ENCODE assay signal across 11 cellular contexts in the genomic region with DNA sequence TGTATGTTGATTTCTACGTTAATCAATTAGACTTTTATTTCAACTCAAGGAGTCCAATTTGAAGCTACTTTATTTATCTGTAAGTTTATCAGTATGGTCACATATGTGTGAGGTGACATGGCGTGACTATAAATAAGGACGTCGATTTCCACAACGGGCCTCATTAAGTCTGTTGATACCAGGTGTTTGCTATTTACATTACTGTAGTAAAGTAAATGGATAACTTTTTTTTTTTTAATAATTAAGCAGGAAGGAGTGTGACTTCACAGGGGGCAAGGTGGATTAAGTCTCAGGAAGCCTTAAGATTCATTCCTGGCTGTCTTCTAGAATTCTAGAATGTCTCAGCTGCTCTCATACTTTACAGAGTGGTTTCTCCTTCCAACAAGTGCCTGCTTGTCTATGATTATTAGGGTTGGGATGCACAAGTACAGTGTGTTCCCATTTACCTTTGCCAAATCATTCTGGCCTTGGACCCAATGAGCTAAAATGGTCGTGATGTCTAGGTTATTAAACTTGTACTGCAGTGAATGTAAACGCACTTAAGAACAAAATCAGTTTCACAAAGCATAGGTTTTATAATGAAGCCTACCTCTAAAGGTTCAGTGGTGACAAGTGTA. TPM values are rescaled to one million over a fixed set of nuclear protein-coding genes. Genes with fewer than 3 reads are reported as not detected.
DNase-seq lines count a peak whose midpoint lies in the region; ATAC-seq and TF ChIP-seq lines count a peak whose summit lies in the region.
"Had no signal": no experiment of that assay in that cellular context is flagged by ENCODE, and none has a peak within 500 bp of the region (broad histone marks: within the 10 kb centered on the region; RNA-seq: fewer than 3 reads in every experiment).

No MANE protein-coding gene starts in this region.

- no peak overlapping the region for H3K4me3 Mint-ChIP-seq in endodermal cell
- H3K4me3 Mint-ChIP-seq: IgD-negative memory B cell; T-helper 1 cell treated with Interleukin-12 subunit alpha and Interleukin-12 subunit beta and Interleukin-4 antibody, amounts not matched to agents 30 μg/mL and 1 μg/mL, for 36 hours had no signal

- H3K9me3 Mint-ChIP-seq in endodermal cell, result no peaks in the 10 kb centered on the region
- H3K9me3 Mint-ChIP-seq: IgD-negative memory B cell; T-helper 1 cell treated with Interleukin-12 subunit alpha and Interleukin-12 subunit beta and Interleukin-4 antibody, amounts not matched to agents 30 μg/mL and 1 μg/mL, for 36 hours had no signal

- no peaks in the 10 kb centered on the region for H3K36me3 Mint-ChIP-seq in endodermal cell (ENCODE audit: low read depth)

- H3K27ac Mint-ChIP-seq in endodermal cell, result peak overlapping the region; percentile 62
- H3K27ac Mint-ChIP-seq: IgD-negative memory B cell; T-helper 1 cell treated with Interleukin-12 subunit alpha and Interleukin-12 subunit beta and Interleukin-4 antibody, amounts not matched to agents 30 μg/mL and 1 μg/mL, for 36 hours had no signal

- DNase-seq in HPDE6-E6E7 (ENCODE audit: extremely low spot score), result peak; percentile 39
- no peak for DNase-seq in endodermal cell
- no peak for DNase-seq in psoas muscle
- DNase-seq in NOMO-1 treated with dmso at 0.1 percent for 144 hours (lab: John Stamatoyannopoulos, UW; ENCODE audit: unreplicated experiment), result no peak
- no peak for DNase-seq in putamen (ENCODE audit: low spot score)
- DNase-seq: NCI-H524 treated with DMSO at 0.1 percent for 48 hours had no signal

- no peak overlapping the region for H3K9ac ChIP-seq in endodermal cell (ENCODE audit: extremely low read depth, low read length, poor library complexity, severe bottlenecking)

- peak overlapping the region; percentile 51 for H2AFZ ChIP-seq in ACC112 (ENCODE audit: low read length, unreplicated experiment)

- H3K4me3 ChIP-seq in ACC112 (ENCODE audit: low read depth, low read length), result peak overlapping the region; percentile 51
- no peak overlapping the region for H3K4me3 ChIP-seq in endodermal cell (ENCODE audit: low read length)
- H3K4me3 ChIP-seq in psoas muscle, result peak overlapping the region; percentile 53

- H3K36me3 ChIP-seq in ACC112 (ENCODE audit: insufficient read depth, low read length) (no peaks in the 10 kb centered on the region), endodermal cell (ENCODE audit: control insufficient read depth, insufficient read depth, low read length) (no peaks in the 10 kb centered on the region), psoas muscle (ENCODE audit: insufficient read depth in 1 of 2, low read depth in 1 of 2) (peaks cover 0 to 1% of the 10 kb centered on the region in 2 donors)

- H3K27ac ChIP-seq in ACC112 (ENCODE audit: low read depth, low read length) (peak overlapping the region; percentile 92), endodermal cell (ENCODE audit: low read depth, low read length) (no peak overlapping the region), psoas muscle (peak overlapping the region; percentile 89)

- H3K4me1 Mint-ChIP-seq in endodermal cell, result peaks cover 19% of the 10 kb centered on the region

- H3K27me3 ChIP-seq in ACC112 (ENCODE audit: insufficient read depth, low read length) (no peaks in the 10 kb centered on the region), endodermal cell (ENCODE audit: control insufficient read depth, insufficient read depth, low read length, poor library complexity, severe bottlenecking) (no peaks in the 10 kb centered on the region), psoas muscle (ENCODE audit: insufficient read depth in 3 of 3, low read length in 2 of 3) (no peaks in the 10 kb centered on the region)

- ATAC-seq in psoas muscle (peak; percentile 55 to 83 (median 76)), HG02798 (IDR thresholded peaks at IDR 0.05; ENCODE audit: poor library complexity, unreplicated experiment) (no peak), HG03469 (IDR thresholded peaks at IDR 0.05; ENCODE audit: unreplicated experiment) (no peak)

- peaks cover 1% of the 10 kb centered on the region for H3K27me3 Mint-ChIP-seq in endodermal cell (ENCODE audit: insufficient read depth)
- H3K27me3 Mint-ChIP-seq: IgD-negative memory B cell had no signal

- H3K4me1 ChIP-seq in ACC112 (ENCODE audit: control insufficient read depth, insufficient read depth, low read length, unreplicated experiment), result peaks cover 47% of the 10 kb centered on the region
- H3K4me1 ChIP-seq in endodermal cell (ENCODE audit: control insufficient read depth, insufficient read depth, low read length), result no peaks in the 10 kb centered on the region
- peaks cover 64% of the 10 kb centered on the region for H3K4me1 ChIP-seq in psoas muscle

- no peaks in the 10 kb centered on the region for H3K9me3 ChIP-seq in endodermal cell (ENCODE audit: control insufficient read depth, low read length)
- H3K9me3 ChIP-seq in psoas muscle, result no peaks in the 10 kb centered on the region

- intact Hi-C loops in psoas muscle (cut with DNase I), result loop anchor here (1.0 to 2.0 kb wide), 2 partner anchors 15 to 16 kb away; partner anchors contain the start of gene MAP3K7CL (in 2 of the 2)

- TF ChIP-seq CTCF in endodermal cell (conservative IDR thresholded peaks at IDR 0.05), result no peak
- no peak for TF ChIP-seq CTCF in psoas muscle (IDR thresholded peaks at IDR 0.05)

- H3K79me2 ChIP-seq in ACC112 (ENCODE audit: control insufficient read depth, insufficient read depth, low read length, unreplicated experiment), result no peaks in the 10 kb centered on the region

- WGBS in endodermal cell (ENCODE audit: insufficient coverage in 1 of 2, insufficient read length in 1 of 2), 2 experiments, result 90 to 93% methylated on average over 5 to 7 of the region's 7 CpGs
- 12 to 18% (median 13%) methylated on average over 7 of the region's 7 CpGs for WGBS in psoas muscle, 3 donors

RNA-seq across cellular contexts. Expression of gene MAP3K7CL, which starts 15.5 kb away (rescaled TPM):
- total RNA-seq in endodermal cell (1 to 10 TPM in 1 of 2 donors, not detected in 1; 1.3 TPM), psoas muscle (100 to 1,000 TPM in 1 of 4 donors, 10 to 100 TPM in 3; 15.3 to 107 (median 23.7) TPM)
- polyA plus RNA-seq in endodermal cell (2013, experiment 1 of 2), result 0.25 TPM
- polyA plus RNA-seq in endodermal cell (2013, experiment 2 of 2), result 0.83 TPM
- polyA plus RNA-seq in psoas muscle, result 10 to 100 TPM in 2 of 3 donors, 1 to 10 TPM in 1; 3.3 to 18.4 (median 12.8) TPM

Comparison
In these comparisons a context has a peak if more than half of its experiments do, and no peak if none do; other contexts are left out.
1. ATAC-seq: peak in psoas muscle (4 of 4); none in HG02798 (single experiment) and HG03469 (single experiment).
2. RNA of gene MAP3K7CL, which starts 15.5 kb away (total RNA-seq): 15.3 to 107 TPM in psoas muscle; 1.3 TPM in endodermal cell; every median in the first group is over 4 times any median in the second.